Comparison of ENCODE assay signal across 3 cellular contexts in genomic region chr2:216349366-216349765, GRCh38.
TF ChIP-seq lines count a peak whose summit lies in the region.

No MANE protein-coding gene starts in this region.

TF ChIP-seq in SK-N-SH treated with all-trans-retinoic acid at 6 μM for 48 hours, 23 proteins besides CTCF, POLR2A, EP300 and RAD21:
- TF ChIP-seq, protein P1, sequence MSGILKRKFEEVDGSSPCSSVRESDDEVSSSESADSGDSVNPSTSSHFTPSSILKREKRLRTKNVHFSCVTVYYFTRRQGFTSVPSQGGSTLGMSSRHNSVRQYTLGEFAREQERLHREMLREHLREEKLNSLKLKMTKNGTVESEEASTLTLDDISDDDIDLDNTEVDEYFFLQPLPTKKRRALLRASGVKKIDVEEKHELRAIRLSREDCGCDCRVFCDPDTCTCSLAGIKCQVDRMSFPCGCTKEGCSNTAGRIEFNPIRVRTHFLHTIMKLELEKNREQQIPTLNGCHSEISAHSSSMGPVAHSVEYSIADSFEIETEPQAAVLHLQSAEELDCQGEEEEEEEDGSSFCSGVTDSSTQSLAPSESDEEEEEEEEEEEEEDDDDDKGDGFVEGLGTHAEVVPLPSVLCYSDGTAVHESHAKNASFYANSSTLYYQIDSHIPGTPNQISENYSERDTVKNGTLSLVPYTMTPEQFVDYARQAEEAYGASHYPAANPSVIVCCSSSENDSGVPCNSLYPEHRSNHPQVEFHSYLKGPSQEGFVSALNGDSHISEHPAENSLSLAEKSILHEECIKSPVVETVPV (CRISPR knock-in tag; IDR thresholded peaks at IDR 0.05) = no peak
- TF ChIP-seq CREB5 (CRISPR knock-in tag; IDR thresholded peaks at IDR 0.05; ENCODE audit: low read depth) = no peak
- no peak for TF ChIP-seq ARNTL (CRISPR knock-in tag; IDR thresholded peaks at IDR 0.05; ENCODE audit: borderline replicate concordance, low read depth)
- no peak for TF ChIP-seq ISL1 (CRISPR knock-in tag; IDR thresholded peaks at IDR 0.05)
- no peak for TF ChIP-seq CSDC2 (CRISPR knock-in tag; IDR thresholded peaks at IDR 0.05)
- TF ChIP-seq TSHZ2 (CRISPR knock-in tag; IDR thresholded peaks at IDR 0.05) = no peak
- no peak for TF ChIP-seq RARB (CRISPR knock-in tag; IDR thresholded peaks at IDR 0.05)
- TF ChIP-seq SNAI2 (CRISPR knock-in tag; IDR thresholded peaks at IDR 0.05) = no peak
- TF ChIP-seq TCF4 (CRISPR knock-in tag; IDR thresholded peaks at IDR 0.05; ENCODE audit: borderline replicate concordance) = no peak
- TF ChIP-seq TOX (CRISPR knock-in tag; IDR thresholded peaks at IDR 0.05; ENCODE audit: borderline replicate concordance) = no peak

TF ChIP-seq in SK-N-SH, 30 proteins besides CTCF, POLR2A, EP300 and RAD21 (continued from another document):
- no peak for TF ChIP-seq JUND (IDR thresholded peaks at IDR 0.05)
- no peak for TF ChIP-seq IRF3 (IDR thresholded peaks at IDR 0.05; ENCODE audit: low read depth, low read length)
- no peak for TF ChIP-seq NFIC (IDR thresholded peaks at IDR 0.05; ENCODE audit: borderline replicate concordance)
- no peak for TF ChIP-seq POLR2AphosphoS5 (IDR thresholded peaks at IDR 0.05; ENCODE audit: low read depth, low read length)
- no peak for TF ChIP-seq TCF12 (IDR thresholded peaks at IDR 0.05)
- TF ChIP-seq, protein P2, sequence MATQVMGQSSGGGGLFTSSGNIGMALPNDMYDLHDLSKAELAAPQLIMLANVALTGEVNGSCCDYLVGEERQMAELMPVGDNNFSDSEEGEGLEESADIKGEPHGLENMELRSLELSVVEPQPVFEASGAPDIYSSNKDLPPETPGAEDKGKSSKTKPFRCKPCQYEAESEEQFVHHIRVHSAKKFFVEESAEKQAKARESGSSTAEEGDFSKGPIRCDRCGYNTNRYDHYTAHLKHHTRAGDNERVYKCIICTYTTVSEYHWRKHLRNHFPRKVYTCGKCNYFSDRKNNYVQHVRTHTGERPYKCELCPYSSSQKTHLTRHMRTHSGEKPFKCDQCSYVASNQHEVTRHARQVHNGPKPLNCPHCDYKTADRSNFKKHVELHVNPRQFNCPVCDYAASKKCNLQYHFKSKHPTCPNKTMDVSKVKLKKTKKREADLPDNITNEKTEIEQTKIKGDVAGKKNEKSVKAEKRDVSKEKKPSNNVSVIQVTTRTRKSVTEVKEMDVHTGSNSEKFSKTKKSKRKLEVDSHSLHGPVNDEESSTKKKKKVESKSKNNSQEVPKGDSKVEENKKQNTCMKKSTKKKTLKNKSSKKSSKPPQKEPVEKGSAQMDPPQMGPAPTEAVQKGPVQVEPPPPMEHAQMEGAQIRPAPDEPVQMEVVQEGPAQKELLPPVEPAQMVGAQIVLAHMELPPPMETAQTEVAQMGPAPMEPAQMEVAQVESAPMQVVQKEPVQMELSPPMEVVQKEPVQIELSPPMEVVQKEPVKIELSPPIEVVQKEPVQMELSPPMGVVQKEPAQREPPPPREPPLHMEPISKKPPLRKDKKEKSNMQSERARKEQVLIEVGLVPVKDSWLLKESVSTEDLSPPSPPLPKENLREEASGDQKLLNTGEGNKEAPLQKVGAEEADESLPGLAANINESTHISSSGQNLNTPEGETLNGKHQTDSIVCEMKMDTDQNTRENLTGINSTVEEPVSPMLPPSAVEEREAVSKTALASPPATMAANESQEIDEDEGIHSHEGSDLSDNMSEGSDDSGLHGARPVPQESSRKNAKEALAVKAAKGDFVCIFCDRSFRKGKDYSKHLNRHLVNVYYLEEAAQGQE (IDR thresholded peaks at IDR 0.05; ENCODE audit: low read depth, low read length) = no peak
- TF ChIP-seq RXRA (IDR thresholded peaks at IDR 0.05; ENCODE audit: borderline replicate concordance, low read depth) = no peak
- no peak for TF ChIP-seq FOXJ3 (CRISPR knock-in tag; IDR thresholded peaks at IDR 0.05)
- TF ChIP-seq EZH2phosphoT487 (IDR thresholded peaks at IDR 0.05; ENCODE audit: borderline replicate concordance, low read depth) = no peak
- no peak for TF ChIP-seq USF1 (IDR thresholded peaks at IDR 0.05; ENCODE audit: borderline replicate concordance, low read depth)

TF ChIP-seq in HEK293, 187 proteins besides CTCF, POLR2A, EP300 and RAD21 (continued from another document):
- TF ChIP-seq ZNF449 (tag by site-specific recombination; IDR thresholded peaks at IDR 0.05) (0 out of 2 replicates have a peak, but pooled peaks have one; percentile 14), ZNF549 (tag by site-specific recombination; IDR thresholded peaks at IDR 0.05) (no peak), ZBTB17 (tag by site-specific recombination; IDR thresholded peaks at IDR 0.05) (peak; percentile 22; the same call in 1 of the 2 replicates), ZNF140 (tag by site-specific recombination; IDR thresholded peaks at IDR 0.05) (no peak), ZNF561 (tag by site-specific recombination; IDR thresholded peaks at IDR 0.05; ENCODE audit: borderline replicate concordance) (no peak), ZNF488 (tag by site-specific recombination; IDR thresholded peaks at IDR 0.05) (no peak), GLIS1 (tag by site-specific recombination; IDR thresholded peaks at IDR 0.05) (peak; percentile 45; the same call in 1 of the 2 replicates)
- TF ChIP-seq, protein P3, sequence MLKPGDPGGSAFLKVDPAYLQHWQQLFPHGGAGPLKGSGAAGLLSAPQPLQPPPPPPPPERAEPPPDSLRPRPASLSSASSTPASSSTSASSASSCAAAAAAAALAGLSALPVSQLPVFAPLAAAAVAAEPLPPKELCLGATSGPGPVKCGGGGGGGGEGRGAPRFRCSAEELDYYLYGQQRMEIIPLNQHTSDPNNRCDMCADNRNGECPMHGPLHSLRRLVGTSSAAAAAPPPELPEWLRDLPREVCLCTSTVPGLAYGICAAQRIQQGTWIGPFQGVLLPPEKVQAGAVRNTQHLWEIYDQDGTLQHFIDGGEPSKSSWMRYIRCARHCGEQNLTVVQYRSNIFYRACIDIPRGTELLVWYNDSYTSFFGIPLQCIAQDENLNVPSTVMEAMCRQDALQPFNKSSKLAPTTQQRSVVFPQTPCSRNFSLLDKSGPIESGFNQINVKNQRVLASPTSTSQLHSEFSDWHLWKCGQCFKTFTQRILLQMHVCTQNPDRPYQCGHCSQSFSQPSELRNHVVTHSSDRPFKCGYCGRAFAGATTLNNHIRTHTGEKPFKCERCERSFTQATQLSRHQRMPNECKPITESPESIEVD (tag by site-specific recombination; IDR thresholded peaks at IDR 0.05) = no peak
